Comparison of ENCODE assay signal across 8 cellular contexts in the genomic region with DNA sequence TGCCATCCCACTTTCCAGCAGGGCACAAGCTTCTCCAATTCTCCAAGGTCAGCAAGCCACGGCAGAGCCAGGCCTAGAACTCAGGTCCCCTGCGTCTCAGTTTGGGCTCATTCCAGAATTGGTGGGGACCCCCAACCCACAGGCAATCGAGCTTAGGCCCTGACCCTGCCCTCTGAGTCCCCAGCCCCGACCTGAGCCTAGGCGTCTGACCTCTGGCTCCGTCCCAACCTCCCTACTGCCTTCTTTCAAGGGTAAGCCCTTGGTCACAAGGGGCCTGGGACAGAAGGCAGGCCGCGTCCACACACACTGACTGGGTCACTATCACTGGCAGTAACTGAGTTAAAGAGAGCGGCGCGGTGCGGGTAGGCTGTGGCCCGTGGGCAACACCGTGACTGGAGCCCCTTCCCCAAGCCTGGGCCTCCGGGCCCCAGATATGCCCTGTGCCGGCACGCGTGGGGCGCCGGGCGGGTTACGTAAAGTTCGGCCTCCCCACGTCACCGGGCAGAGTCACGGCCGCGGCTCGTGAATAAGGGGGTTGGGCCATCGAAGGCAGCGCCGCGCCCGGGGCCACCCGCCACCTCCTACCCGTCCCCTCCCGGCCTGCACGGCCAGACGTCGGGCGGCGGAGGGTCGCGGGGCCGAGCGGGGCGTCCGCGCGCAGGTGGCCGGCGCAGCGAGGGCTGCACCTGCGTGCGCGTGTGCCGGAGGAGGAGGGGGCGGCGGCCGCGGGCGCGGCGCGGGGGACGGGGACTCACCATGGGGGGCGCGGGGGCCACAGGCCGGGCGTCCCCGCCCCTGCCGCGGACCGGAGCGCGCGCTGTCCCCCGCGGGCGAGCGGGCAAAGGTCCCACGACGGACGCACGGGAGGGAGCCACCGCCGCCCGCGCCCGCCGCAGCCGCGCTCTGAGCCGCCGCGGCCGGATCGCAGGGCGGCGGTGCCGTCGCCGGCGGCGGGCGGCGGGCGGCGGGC. TPM values are rescaled to one million over a fixed set of nuclear protein-coding genes. Genes with fewer than 3 reads are reported as not detected.
DNase-seq lines count a peak whose midpoint lies in the region; ATAC-seq, FAIRE-seq and TF ChIP-seq lines count a peak whose summit lies in the region.

No MANE protein-coding gene starts in this region.

- H3K4me3 ChIP-seq in AG09309 (ENCODE audit: control insufficient read depth, low read depth, low read length) (peak overlapping the region; percentile 68), MG63 (peak overlapping the region; percentile 56), neutrophil (ENCODE audit: low read depth in 1 of 2, low read length in 1 of 2) (peak overlapping the region; percentile 50 to 58)

- DNase-seq in AG09309 (ENCODE audit: low read depth), result no peak
- DNase-seq in MG63, result peak; percentile 42
- DNase-seq in activated naive CD4-positive, alpha-beta T cell treated with anti-CD3 and anti-CD28 coated beads, Interleukin-2, amount 50 U/mL, for 16 hours, result peak; percentile 37
- DNase-seq in frontal cortex (ENCODE audit: low spot score in 2 of 2), result peak; percentile 73 to 81
- no peak for DNase-seq in DMS114 treated with DMSO at 0.1 percent for 48 hours (lab: John Stamatoyannopoulos, UW; ENCODE audit: unreplicated experiment)

- H3K9me3 ChIP-seq in MG63, result no peaks in the 10 kb centered on the region
- H3K9me3 ChIP-seq in neutrophil, result no peaks in the 10 kb centered on the region

- ATAC-seq in GM19467 (IDR thresholded peaks at IDR 0.05; ENCODE audit: unreplicated experiment) (peak; percentile 7), GM21717 (IDR thresholded peaks at IDR 0.05; ENCODE audit: unreplicated experiment) (no peak)

- TF ChIP-seq CTCF in AG09309 (IDR thresholded peaks at IDR 0.05; ENCODE audit: control insufficient read depth, insufficient read depth, low read depth, low read length, missing control alignments), result no peak
- TF ChIP-seq CTCF in neutrophil (IDR thresholded peaks at IDR 0.05), result no peak

- H3K27me3 ChIP-seq in MG63 (no peaks in the 10 kb centered on the region), neutrophil (peaks cover 25% of the 10 kb centered on the region)

- H3K4me1 ChIP-seq in neutrophil (ENCODE audit: control insufficient read depth in 1 of 2, insufficient read depth in 1 of 2, low read depth in 1 of 2, low read length in 1 of 2), result peaks cover 12 to 14% of the 10 kb centered on the region in 2 experiments

- H3K36me3 ChIP-seq in MG63 (no peaks in the 10 kb centered on the region), neutrophil (no peaks in the 10 kb centered on the region)

- peak overlapping the region; percentile 14 for H3K27ac ChIP-seq in neutrophil

- no peak for FAIRE-seq in frontal cortex (lab: Jason Lieb, UNC)

RNA-seq across cellular contexts. Expression of a gene that starts 0.5 kb away (rescaled TPM):
- 10.5 and 13.0 TPM in 2 replicates for total RNA-seq in MG63 (2014; rRNA removed; shearing (Covaris generic); ENCODE audit: low replicate concordance)
- 3.7 TPM for total RNA-seq in frontal cortex

Comparison
In these comparisons a context has a peak if more than half of its experiments do, and no peak if none do; other contexts are left out.
1. DNase-seq: peak in MG63 (single experiment), activated naive CD4-positive, alpha-beta T cell treated with anti-CD3 and anti-CD28 coated beads, Interleukin-2, amount 50 U/mL, for 16 hours (single experiment) and frontal cortex (2 of 2); none in AG09309 (single experiment) and DMS114 treated with DMSO at 0.1 percent for 48 hours (single experiment).
2. Peak in every context shown above with its lines, with median percentiles within 50 percentile points of each other: H3K4me3 ChIP-seq.